ENCODE assay signal across 2 cellular contexts in the genomic region with DNA sequence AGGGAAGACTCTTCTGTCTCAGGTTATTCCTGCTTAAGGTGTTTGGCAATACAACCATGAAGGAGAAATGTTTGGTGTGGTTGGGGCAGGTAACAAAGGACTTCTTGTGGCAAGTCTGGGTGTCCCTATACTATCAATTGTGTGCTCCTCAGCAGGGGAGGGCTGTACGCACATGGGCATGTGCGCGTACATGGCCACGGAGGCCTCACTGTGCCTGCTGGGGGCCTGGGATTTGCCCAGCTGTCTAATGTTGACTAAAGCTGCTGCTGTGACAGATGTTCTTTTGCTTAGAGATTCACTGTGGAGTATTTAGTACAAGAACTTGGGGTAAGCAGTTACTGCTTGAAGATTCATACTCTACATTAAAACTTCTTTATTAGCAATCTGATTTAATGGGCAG.
TF ChIP-seq lines count a peak whose summit lies in the region.

No MANE protein-coding gene starts in this region.

TF ChIP-seq in HepG2, 621 proteins besides CTCF, POLR2A, EP300 and RAD21 (continued from another document):
- no peak for TF ChIP-seq ZNF253 (CRISPR knock-in tag; IDR thresholded peaks at IDR 0.05; ENCODE audit: borderline replicate concordance)
- TF ChIP-seq SPEN (CRISPR knock-in tag; IDR thresholded peaks at IDR 0.05; ENCODE audit: low read depth): no peak
- TF ChIP-seq, protein P1, sequence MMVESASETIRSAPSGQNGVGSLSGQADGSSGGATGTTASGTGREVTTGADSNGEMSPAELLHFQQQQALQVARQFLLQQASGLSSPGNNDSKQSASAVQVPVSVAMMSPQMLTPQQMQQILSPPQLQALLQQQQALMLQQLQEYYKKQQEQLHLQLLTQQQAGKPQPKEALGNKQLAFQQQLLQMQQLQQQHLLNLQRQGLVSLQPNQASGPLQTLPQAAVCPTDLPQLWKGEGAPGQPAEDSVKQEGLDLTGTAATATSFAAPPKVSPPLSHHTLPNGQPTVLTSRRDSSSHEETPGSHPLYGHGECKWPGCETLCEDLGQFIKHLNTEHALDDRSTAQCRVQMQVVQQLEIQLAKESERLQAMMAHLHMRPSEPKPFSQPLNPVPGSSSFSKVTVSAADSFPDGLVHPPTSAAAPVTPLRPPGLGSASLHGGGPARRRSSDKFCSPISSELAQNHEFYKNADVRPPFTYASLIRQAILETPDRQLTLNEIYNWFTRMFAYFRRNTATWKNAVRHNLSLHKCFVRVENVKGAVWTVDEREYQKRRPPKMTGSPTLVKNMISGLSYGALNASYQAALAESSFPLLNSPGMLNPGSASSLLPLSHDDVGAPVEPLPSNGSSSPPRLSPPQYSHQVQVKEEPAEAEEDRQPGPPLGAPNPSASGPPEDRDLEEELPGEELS (CRISPR knock-in tag; IDR thresholded peaks at IDR 0.05): no peak
- TF ChIP-seq ZNF749 (CRISPR knock-in tag; IDR thresholded peaks at IDR 0.05; ENCODE audit: borderline replicate concordance): no peak
- no peak for TF ChIP-seq PHF5A (CRISPR knock-in tag; IDR thresholded peaks at IDR 0.05; ENCODE audit: low read depth, unreplicated experiment)
- no peak for TF ChIP-seq ZBTB7A (CRISPR knock-in tag; IDR thresholded peaks at IDR 0.05)
- no peak for TF ChIP-seq HMG20A (CRISPR knock-in tag; IDR thresholded peaks at IDR 0.05; ENCODE audit: borderline replicate concordance)
- TF ChIP-seq NFE2 (CRISPR knock-in tag; IDR thresholded peaks at IDR 0.05): no peak
- no peak for TF ChIP-seq PHB2 (IDR thresholded peaks at IDR 0.05; ENCODE audit: partially characterized antibody)
- no peak for TF ChIP-seq PTBP1 (IDR thresholded peaks at IDR 0.05; ENCODE audit: low read depth, low read length, poor library complexity, severe bottlenecking)
- TF ChIP-seq E2F5 (CRISPR knock-in tag; conservative IDR thresholded peaks at IDR 0.05): no peak
- TF ChIP-seq ZNF264 (CRISPR knock-in tag; IDR thresholded peaks at IDR 0.05): no peak
- TF ChIP-seq ZSCAN25 (CRISPR knock-in tag; IDR thresholded peaks at IDR 0.05): no peak
TF ChIP-seq in HepG2: peak in this region for 0.

TF ChIP-seq in GM23338, 12 proteins besides CTCF, POLR2A, EP300 and RAD21 (continued from another document):
- no peak for TF ChIP-seq ZNF462 (CRISPR knock-in tag; IDR thresholded peaks at IDR 0.05)
TF ChIP-seq in GM23338: peak in this region for 0.
